1 cellular context compared by ENCODE assay signal in the genomic region with DNA sequence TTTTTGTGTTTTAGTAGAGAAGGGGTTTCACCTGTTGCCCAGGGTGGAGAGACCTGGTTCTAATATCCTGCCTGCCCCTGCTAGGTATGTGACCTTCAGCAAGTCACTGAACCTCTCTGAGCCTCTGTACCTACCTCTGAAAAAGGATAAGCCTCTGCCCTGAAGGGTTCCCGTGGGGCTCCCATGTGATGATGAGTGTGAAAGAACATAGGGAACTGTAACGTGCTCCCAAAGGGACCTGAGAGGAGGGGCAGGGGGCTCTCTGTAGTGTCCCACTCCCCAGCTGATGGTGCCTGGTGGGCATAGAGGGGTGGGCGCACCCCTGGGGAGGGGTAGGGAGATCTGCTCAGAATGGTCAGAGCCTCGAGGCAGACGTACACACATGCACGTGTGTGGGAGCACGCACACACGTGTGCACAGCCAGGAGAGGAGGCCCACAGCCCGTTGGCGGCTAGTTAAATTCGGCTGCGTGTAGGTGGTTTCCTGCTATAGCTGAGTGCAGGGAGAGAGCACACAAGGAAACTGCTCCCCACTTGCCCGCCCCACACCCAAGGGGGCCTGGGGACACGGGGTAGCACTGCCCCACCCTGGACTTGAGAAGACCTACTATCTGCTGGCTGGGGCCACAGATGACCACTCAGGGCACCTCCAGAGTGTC.
TF ChIP-seq lines count a peak whose summit lies in the region.

No MANE protein-coding gene starts in this region.

TF ChIP-seq in HepG2, 621 proteins besides CTCF, POLR2A, EP300 and RAD21:
- peak; percentile 95 for TF ChIP-seq MNT (IDR thresholded peaks at IDR 0.05)
- TF ChIP-seq SNAPC5 (CRISPR knock-in tag; IDR thresholded peaks at IDR 0.05; ENCODE audit: borderline replicate concordance): no peak
- no peak for TF ChIP-seq ZNF138 (CRISPR knock-in tag; IDR thresholded peaks at IDR 0.05; ENCODE audit: low read depth)
